Comparison of ENCODE assay signal across 21 cellular contexts in genomic region chr5:178832618-178833201, GRCh38. TPM values are rescaled to one million over a fixed set of nuclear protein-coding genes. Genes with fewer than 3 reads are reported as not detected.
DNase-seq lines count a peak whose midpoint lies in the region; ATAC-seq and TF ChIP-seq lines count a peak whose summit lies in the region.
"Had no signal": no experiment of that assay in that cellular context is flagged by ENCODE, and none has a peak within 500 bp of the region (broad histone marks: within the 10 kb centered on the region; RNA-seq: fewer than 3 reads in every experiment).

No MANE protein-coding gene starts in this region.

- DNase-seq in HT1080 (ENCODE audit: low read depth) (peak; percentile 82), NCI-H446 treated with DMSO at 0.1 percent for 48 hours (lab: John Stamatoyannopoulos, UW) (peak; percentile 59), endothelial cell (ENCODE audit: low spot score) (no peak), testis (peak; percentile 71), dedifferentiated amniotic fluid mesenchymal stem cell (ENCODE audit: extremely low spot score) (no peak), trophoblast cell (no peak)
- DNase-seq: activated CD4-positive, alpha-beta T cell treated with anti-CD3 and anti-CD28 coated beads for 36 hours; cerebellar nuclear complex; DMS79 treated with DMSO at 0.1 percent for 48 hours; foreskin melanocyte; left ventricle myocardium inferior; midbrain; NCI-H1694; NCI-H226; psoas muscle; stimulated activated CD4-positive, alpha-beta T cell treated with anti-CD3 and anti-CD28 coated beads, Interleukin-2, amount 100 ng/mL, for 24 hours; stimulated activated naive B cell treated with anti-CD40 and anti-IgM and Interleukin-4, amounts not matched to agents 10 μg/mL and 1 μg/mL and 100 μg/mL, for 72 hours had no signal

- H2BK120ac ChIP-seq in trophoblast cell (ENCODE audit: insufficient read depth, low read length, poor library complexity), result no peak overlapping the region

- no peak overlapping the region for H2BK12ac ChIP-seq in trophoblast cell (ENCODE audit: low read length)

- no peaks in the 10 kb centered on the region for H3K79me2 ChIP-seq in trophoblast cell (ENCODE audit: control insufficient read depth, insufficient read depth, low read length, poor library complexity)

- H3K9me3 Mint-ChIP-seq in endothelial cell (ENCODE audit: unreplicated experiment), result peaks cover 19% of the 10 kb centered on the region
- H3K9me3 Mint-ChIP-seq: activated naive CD4-positive, alpha-beta T cell treated with anti-CD3 and anti-CD28 coated beads, Interleukin-2, amount 50 U/mL, for 24 hours had no signal

- H3K36me3 ChIP-seq in testis (ENCODE audit: low read depth, missing control alignments), result no peaks in the 10 kb centered on the region
- H3K36me3 ChIP-seq in trophoblast cell (ENCODE audit: control insufficient read depth in 1 of 2, insufficient read depth in 2 of 2, low read length in 2 of 2), result no peaks in the 10 kb centered on the region
- H3K36me3 ChIP-seq: left ventricle myocardium inferior had no signal

- no peak overlapping the region for H4K8ac ChIP-seq in trophoblast cell (ENCODE audit: low read depth, low read length)

- peaks cover 21% of the 10 kb centered on the region for H3K36me3 Mint-ChIP-seq in endothelial cell (ENCODE audit: low read depth, unreplicated experiment)
- H3K36me3 Mint-ChIP-seq: activated naive CD4-positive, alpha-beta T cell treated with anti-CD3 and anti-CD28 coated beads, Interleukin-2, amount 50 U/mL, for 24 hours had no signal

- H3K27me3 ChIP-seq in testis (no peaks in the 10 kb centered on the region), trophoblast cell (ENCODE audit: insufficient read depth, low read length) (no peaks in the 10 kb centered on the region)

- no peak overlapping the region for H2BK5ac ChIP-seq in trophoblast cell (ENCODE audit: low read depth, low read length, poor library complexity)

- peaks cover 10% of the 10 kb centered on the region for H3K27me3 Mint-ChIP-seq in endothelial cell (ENCODE audit: unreplicated experiment)
- H3K27me3 Mint-ChIP-seq: activated naive CD4-positive, alpha-beta T cell treated with anti-CD3 and anti-CD28 coated beads, Interleukin-2, amount 50 U/mL, for 24 hours had no signal

- no peak overlapping the region for H3K9ac ChIP-seq in trophoblast cell (ENCODE audit: low read length)

- H3K4me3 ChIP-seq in testis (peak overlapping the region; percentile 21 to 44), trophoblast cell (ENCODE audit: low read depth, low read length) (no peak overlapping the region)
- H3K4me3 ChIP-seq: left ventricle myocardium inferior, psoas muscle had no signal

- no peak overlapping the region for H3K18ac ChIP-seq in trophoblast cell (ENCODE audit: low read length)

- H2AK5ac ChIP-seq in trophoblast cell (ENCODE audit: low read length), result no peak overlapping the region

- H3K14ac ChIP-seq in trophoblast cell (ENCODE audit: low read length), result no peak overlapping the region

- no peak for TF ChIP-seq POLR2A in testis (IDR thresholded peaks at IDR 0.05)

- H3K4me3 Mint-ChIP-seq in endothelial cell (ENCODE audit: unreplicated experiment), result peak overlapping the region; percentile 56
- H3K4me3 Mint-ChIP-seq: activated CD4-positive, alpha-beta T cell treated with anti-CD3 and anti-CD28 coated beads for 36 hours; activated naive CD4-positive, alpha-beta T cell treated with anti-CD3 and anti-CD28 coated beads, Interleukin-2, amount 50 U/mL, for 24 hours; stimulated activated naive B cell treated with anti-CD40 and anti-IgM and Interleukin-4, amounts not matched to agents 10 μg/mL and 1 μg/mL and 100 μg/mL, for 72 hours had no signal

- no peak overlapping the region for H4K91ac ChIP-seq in trophoblast cell (ENCODE audit: low read depth, low read length)

- TF ChIP-seq CTCF in endothelial cell (IDR thresholded peaks at IDR 0.05; ENCODE audit: unreplicated experiment), result no peak
- TF ChIP-seq CTCF in testis (IDR thresholded peaks at IDR 0.05), result no peak

- H3K9me3 ChIP-seq in testis (no peaks in the 10 kb centered on the region), trophoblast cell (ENCODE audit: insufficient read depth, low read depth, low read length) (peaks cover 20% of the 10 kb centered on the region)
- H3K9me3 ChIP-seq: left ventricle myocardium inferior, psoas muscle had no signal

- ATAC-seq in HG02763 (IDR thresholded peaks at IDR 0.05; ENCODE audit: unreplicated experiment), result no peak
- ATAC-seq: activated CD4-positive, alpha-beta T cell treated with anti-CD3 and anti-CD28 coated beads for 36 hours; HepG2; psoas muscle; stimulated activated naive B cell treated with anti-CD40 and anti-IgM and Interleukin-4, amounts not matched to agents 10 μg/mL and 1 μg/mL and 100 μg/mL, for 72 hours had no signal

- no peaks in the 10 kb centered on the region for H3K4me1 ChIP-seq in testis
- no peaks in the 10 kb centered on the region for H3K4me1 ChIP-seq in trophoblast cell (ENCODE audit: control insufficient read depth in 1 of 2, insufficient read depth in 2 of 2, low read length in 2 of 2)
- H3K4me1 ChIP-seq: left ventricle myocardium inferior, psoas muscle had no signal

- no peak overlapping the region for H4K12ac ChIP-seq in trophoblast cell (ENCODE audit: low read depth, low read length)

- no peaks in the 10 kb centered on the region for H3K4me1 Mint-ChIP-seq in endothelial cell (ENCODE audit: unreplicated experiment)
- H3K4me1 Mint-ChIP-seq: activated CD4-positive, alpha-beta T cell treated with anti-CD3 and anti-CD28 coated beads for 36 hours; activated naive CD4-positive, alpha-beta T cell treated with anti-CD3 and anti-CD28 coated beads, Interleukin-2, amount 50 U/mL, for 24 hours; stimulated activated naive B cell treated with anti-CD40 and anti-IgM and Interleukin-4, amounts not matched to agents 10 μg/mL and 1 μg/mL and 100 μg/mL, for 72 hours had no signal

- 57 to 61% methylated on average over 15 of the region's 15 CpGs for WGBS in testis, 2 donors
- no CpG with 5 or more reads among the region's 15 CpGs for WGBS in trophoblast cell (ENCODE audit: extremely low coverage, insufficient coverage, insufficient read length)

- no peak overlapping the region for H3K4me2 ChIP-seq in trophoblast cell (ENCODE audit: low read length)

- H3K27ac ChIP-seq in testis (no peak overlapping the region), trophoblast cell (ENCODE audit: low read depth, low read length) (no peak overlapping the region)
- H3K27ac ChIP-seq: left ventricle myocardium inferior, psoas muscle, skin epidermis had no signal

- H3K23ac ChIP-seq in trophoblast cell (ENCODE audit: low read length), result no peak overlapping the region

- H3K79me1 ChIP-seq in trophoblast cell (ENCODE audit: low read length), result no peaks in the 10 kb centered on the region

- no peak overlapping the region for H3K27ac Mint-ChIP-seq in endothelial cell (ENCODE audit: unreplicated experiment)
- H3K27ac Mint-ChIP-seq: activated CD4-positive, alpha-beta T cell treated with anti-CD3 and anti-CD28 coated beads for 36 hours; activated naive CD4-positive, alpha-beta T cell treated with anti-CD3 and anti-CD28 coated beads, Interleukin-2, amount 50 U/mL, for 24 hours; stimulated activated naive B cell treated with anti-CD40 and anti-IgM and Interleukin-4, amounts not matched to agents 10 μg/mL and 1 μg/mL and 100 μg/mL, for 72 hours had no signal

- intact Hi-C loops in testis (cut with DNase I; ENCODE audit: low total_unique reads), result no loop called here

- H3K4ac ChIP-seq in trophoblast cell (ENCODE audit: low read depth, low read length), result no peak overlapping the region

- H2AFZ ChIP-seq in trophoblast cell (ENCODE audit: insufficient read depth, low read length, poor library complexity), result no peak overlapping the region

RNA-seq across cellular contexts. Expression of gene ZNF354B, which starts 27.0 kb away (rescaled TPM):
- 4.3 and 6.1 TPM in 2 replicates for total RNA-seq in HT1080 (2014; rRNA removed; shearing (Covaris generic))
- 3.3 and 3.8 TPM in 2 replicates for polyA plus RNA-seq in HT1080 (2015; cell fraction: cytosol; rRNA removed)
- polyA plus RNA-seq in HT1080 (2015; cell fraction: nucleus; rRNA removed), result 21.5 and 27.7 TPM in 2 replicates
- total RNA-seq in endothelial cell (ENCODE audit: unreplicated experiment) (23.6 TPM), testis (10 to 100 TPM; 24.3 to 30.8 TPM)
- polyA plus RNA-seq in testis (ENCODE audit: insufficient read depth, low read depth, low replicate concordance), result 6.5 TPM
- polyA plus RNA-seq in trophoblast cell (2013), result 12.3 and 12.7 TPM in 2 replicates

Comparison
In these comparisons a context has a peak if more than half of its experiments do, and no peak if none do; other contexts are left out.
1. DNase-seq: peak in HT1080 (single experiment), NCI-H446 treated with DMSO at 0.1 percent for 48 hours (single experiment) and testis (single experiment); none in endothelial cell (single experiment), dedifferentiated amniotic fluid mesenchymal stem cell (single experiment) and trophoblast cell (0 of 2).